In the genomic region with DNA sequence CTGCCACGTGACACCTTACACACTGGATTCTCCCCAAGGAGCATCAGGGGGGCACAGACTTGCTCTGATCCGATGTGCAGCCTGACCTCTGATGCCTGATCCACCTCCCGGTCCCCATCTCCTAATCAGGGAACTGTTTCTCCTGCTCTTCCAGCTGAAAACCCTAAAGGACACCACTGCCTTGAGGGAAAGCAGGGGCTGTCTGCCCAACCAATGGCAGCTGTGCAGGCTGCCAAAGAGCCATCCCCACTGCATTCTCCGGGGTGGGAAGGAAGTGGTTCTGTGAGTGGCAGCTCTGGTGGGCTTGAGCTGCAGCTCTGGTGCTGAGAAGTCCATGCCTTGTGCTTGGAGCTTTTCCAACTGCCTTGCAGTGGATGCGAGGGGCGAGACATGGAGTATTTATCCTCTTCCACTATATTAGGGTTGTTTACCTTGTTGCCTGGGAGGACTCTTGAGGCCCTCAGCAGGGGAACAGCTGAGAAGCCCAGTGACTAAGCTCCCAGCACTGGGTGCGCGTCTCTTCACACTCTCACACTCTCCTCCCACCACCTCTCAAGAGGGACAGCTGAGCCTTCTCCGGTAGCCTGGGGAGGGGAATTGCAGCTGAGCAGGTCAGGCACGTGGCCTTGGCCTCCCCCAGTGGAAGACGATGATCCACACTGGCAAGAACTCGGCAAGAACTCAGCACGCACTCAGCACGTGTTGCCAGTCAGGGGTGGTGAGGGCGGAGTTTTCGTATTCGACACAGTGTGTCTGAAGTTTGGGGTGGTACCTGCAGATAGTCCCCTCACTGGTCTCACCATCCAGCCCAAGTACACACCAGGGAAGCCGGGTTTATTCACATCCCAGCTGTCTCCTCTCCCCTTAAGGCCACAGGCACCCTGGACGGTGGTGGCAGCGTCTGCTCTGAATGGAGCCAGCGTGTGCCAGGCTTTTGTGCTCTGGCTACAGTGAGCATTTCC, we compare ENCODE assay signal across 10 cellular contexts. TPM values are rescaled to one million over a fixed set of nuclear protein-coding genes. Genes with fewer than 3 reads are reported as not detected.
A peak's percentile ranks its signal among the peaks of the same experiment; 100 is the strongest.
DNase-seq lines count a peak whose midpoint lies in the region; ATAC-seq and TF ChIP-seq lines count a peak whose summit lies in the region.
"Had no signal": no experiment of that assay in that cellular context is flagged by ENCODE, and none has a peak within 500 bp of the region (broad histone marks: within the 10 kb centered on the region; RNA-seq: fewer than 3 reads in every experiment).

No MANE protein-coding gene starts in this region.

- peaks cover 0 to 83% (median 10%) of the 10 kb centered on the region in 3 donors for H3K36me3 Mint-ChIP-seq in naive thymus-derived CD8-positive, alpha-beta T cell

- no peak overlapping the region for H3K4me3 ChIP-seq in BLaER1 treated with 17β-estradiol and CSF1 and Interleukin-3, amounts not matched to agents 10 nM and 100 nM
- H3K4me3 ChIP-seq in cardiac fibroblast (replicated peaks in 1 of 2; ENCODE audit: low read depth in 2 of 2, low read length in 2 of 2): no peak overlapping the region

- H3K4me1 Mint-ChIP-seq in naive thymus-derived CD8-positive, alpha-beta T cell: peaks cover 4 to 25% (median 12%) of the 10 kb centered on the region in 4 donors

- no peaks in the 10 kb centered on the region for H3K9me3 ChIP-seq in BLaER1 treated with 17β-estradiol and CSF1 and Interleukin-3, amounts not matched to agents 10 nM and 100 nM (replicated peaks in 1 of 11)

- no peaks in the 10 kb centered on the region for H3K9me3 Mint-ChIP-seq in naive thymus-derived CD8-positive, alpha-beta T cell

- TF ChIP-seq POLR2A in GM18505 (IDR thresholded peaks at IDR 0.05; ENCODE audit: borderline replicate concordance, extremely low read depth, insufficient read depth, insufficient read length): no peak

- ATAC-seq in naive thymus-derived CD8-positive, alpha-beta T cell: peak in 1 of 2 donors; percentile 32
- ATAC-seq in GM18505 (IDR thresholded peaks at IDR 0.05; ENCODE audit: unreplicated experiment): no peak
- ATAC-seq in HG03378 (IDR thresholded peaks at IDR 0.05; ENCODE audit: unreplicated experiment): no peak
- no peak for ATAC-seq in GM18909 (IDR thresholded peaks at IDR 0.05; ENCODE audit: poor library complexity, unreplicated experiment)

- DNase-seq in NCI-H2107 (lab: John Stamatoyannopoulos, UW) (peak; percentile 60), cardiac fibroblast (ENCODE audit: low read depth in 2 of 2) (peak; percentile 51 to 78), NCI-H1930 (lab: John Stamatoyannopoulos, UW) (no peak)
- peak in 1 of 10 donors; percentile 35 for DNase-seq in naive thymus-derived CD8-positive, alpha-beta T cell
- DNase-seq: KBM-7 had no signal

- peaks cover 0 to 64% (median 27%) of the 10 kb centered on the region in 11 experiments; a peak in 19 of 22 replicates for H4K20me1 ChIP-seq in BLaER1 treated with 17β-estradiol and CSF1 and Interleukin-3, amounts not matched to agents 10 nM and 100 nM

- H3K27ac Mint-ChIP-seq in naive thymus-derived CD8-positive, alpha-beta T cell: peak overlapping the region in 9 of 10 donors; percentile 31 to 88 (median 70)

- H3K4me3 Mint-ChIP-seq in naive thymus-derived CD8-positive, alpha-beta T cell: no peak overlapping the region

- TF ChIP-seq CTCF in cardiac fibroblast (IDR thresholded peaks at IDR 0.05; ENCODE audit: low read depth, low read length): no peak

- H3K9ac ChIP-seq in BLaER1 treated with 17β-estradiol and CSF1 and Interleukin-3, amounts not matched to agents 10 nM and 100 nM: peak overlapping the region in 6 of 11 experiments; percentile 4 to 33 (median 6); a peak in 7 of 22 replicates

- H3K27ac ChIP-seq in BLaER1 treated with 17β-estradiol and CSF1 and Interleukin-3, amounts not matched to agents 10 nM and 100 nM: peak overlapping the region in 3 of 11 experiments; percentile 3 to 41 (median 26); a peak in 5 of 22 replicates

- peaks cover 25 to 56% (median 53%) of the 10 kb centered on the region in 10 experiments for H3K4me1 ChIP-seq in BLaER1 treated with 17β-estradiol and CSF1 and Interleukin-3, amounts not matched to agents 10 nM and 100 nM

- no peaks in the 10 kb centered on the region for H3K27me3 Mint-ChIP-seq in naive thymus-derived CD8-positive, alpha-beta T cell

- H3K27me3 ChIP-seq in BLaER1 treated with 17β-estradiol and CSF1 and Interleukin-3, amounts not matched to agents 10 nM and 100 nM: no peaks in the 10 kb centered on the region

- H3K36me3 ChIP-seq in BLaER1 treated with 17β-estradiol and CSF1 and Interleukin-3, amounts not matched to agents 10 nM and 100 nM: peaks cover 75 to 87% (median 80%) of the 10 kb centered on the region in 11 experiments

- H3K4me2 ChIP-seq in BLaER1 treated with 17β-estradiol and CSF1 and Interleukin-3, amounts not matched to agents 10 nM and 100 nM: peak overlapping the region in 8 of 11 experiments; percentile 19 to 52 (median 32); a peak in 12 of 22 replicates

- POLR2A ChIA-PET in naive thymus-derived CD8-positive, alpha-beta T cell (lab: Charles Lee): interaction anchor here (0.9 to 1.8 kb wide), 4 partner anchors 12 to 102 kb away, joined by 3 to 11 read pairs (median 4); a partner anchor contains a TSS

RNA-seq across cellular contexts. Expression of a gene that starts 21.1 kb away (rescaled TPM):
- under 1 TPM; 0.47 to 0.75 TPM for total RNA-seq in naive thymus-derived CD8-positive, alpha-beta T cell
- under 1 TPM; 0.30 to 0.81 (median 0.44) TPM for polyA plus RNA-seq in naive thymus-derived CD8-positive, alpha-beta T cell
- total RNA-seq: mucosa of gallbladder had no signal

RNA-seq across cellular contexts. Expression of a gene that starts 33.9 kb away (rescaled TPM):
- total RNA-seq in naive thymus-derived CD8-positive, alpha-beta T cell: 10 to 100 TPM; 37.6 to 37.8 TPM
- polyA plus RNA-seq in naive thymus-derived CD8-positive, alpha-beta T cell: 1 to 10 TPM in 2 of 3 donors, under 1 TPM in 1; 0.73 to 7.2 (median 1.8) TPM

Comparison
In these comparisons a context has a peak if more than half of its experiments do, and no peak if none do; other contexts are left out.
1. DNase-seq: peak in NCI-H2107 (single experiment) and cardiac fibroblast (2 of 2); none in NCI-H1930 (0 of 2).